In genomic region chr17:74769266-74769855, GRCh38 we compare ENCODE assay signal across 1 cellular context.
A peak's percentile ranks its signal among the peaks of the same experiment; 100 is the strongest.
TF ChIP-seq lines count a peak whose summit lies in the region.

No MANE protein-coding gene starts in this region.

TF ChIP-seq in GM23338, 12 proteins besides CTCF, POLR2A, EP300 and RAD21 (continued from another document):
- TF ChIP-seq, protein P1, sequence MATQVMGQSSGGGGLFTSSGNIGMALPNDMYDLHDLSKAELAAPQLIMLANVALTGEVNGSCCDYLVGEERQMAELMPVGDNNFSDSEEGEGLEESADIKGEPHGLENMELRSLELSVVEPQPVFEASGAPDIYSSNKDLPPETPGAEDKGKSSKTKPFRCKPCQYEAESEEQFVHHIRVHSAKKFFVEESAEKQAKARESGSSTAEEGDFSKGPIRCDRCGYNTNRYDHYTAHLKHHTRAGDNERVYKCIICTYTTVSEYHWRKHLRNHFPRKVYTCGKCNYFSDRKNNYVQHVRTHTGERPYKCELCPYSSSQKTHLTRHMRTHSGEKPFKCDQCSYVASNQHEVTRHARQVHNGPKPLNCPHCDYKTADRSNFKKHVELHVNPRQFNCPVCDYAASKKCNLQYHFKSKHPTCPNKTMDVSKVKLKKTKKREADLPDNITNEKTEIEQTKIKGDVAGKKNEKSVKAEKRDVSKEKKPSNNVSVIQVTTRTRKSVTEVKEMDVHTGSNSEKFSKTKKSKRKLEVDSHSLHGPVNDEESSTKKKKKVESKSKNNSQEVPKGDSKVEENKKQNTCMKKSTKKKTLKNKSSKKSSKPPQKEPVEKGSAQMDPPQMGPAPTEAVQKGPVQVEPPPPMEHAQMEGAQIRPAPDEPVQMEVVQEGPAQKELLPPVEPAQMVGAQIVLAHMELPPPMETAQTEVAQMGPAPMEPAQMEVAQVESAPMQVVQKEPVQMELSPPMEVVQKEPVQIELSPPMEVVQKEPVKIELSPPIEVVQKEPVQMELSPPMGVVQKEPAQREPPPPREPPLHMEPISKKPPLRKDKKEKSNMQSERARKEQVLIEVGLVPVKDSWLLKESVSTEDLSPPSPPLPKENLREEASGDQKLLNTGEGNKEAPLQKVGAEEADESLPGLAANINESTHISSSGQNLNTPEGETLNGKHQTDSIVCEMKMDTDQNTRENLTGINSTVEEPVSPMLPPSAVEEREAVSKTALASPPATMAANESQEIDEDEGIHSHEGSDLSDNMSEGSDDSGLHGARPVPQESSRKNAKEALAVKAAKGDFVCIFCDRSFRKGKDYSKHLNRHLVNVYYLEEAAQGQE (IDR thresholded peaks at IDR 0.05; ENCODE audit: unreplicated experiment): no peak
- TF ChIP-seq POLR2AphosphoS5 (IDR thresholded peaks at IDR 0.05; ENCODE audit: low read depth) (peak; percentile 44; the same call in 1 of the 2 replicates), ZNF114 (CRISPR knock-in tag; IDR thresholded peaks at IDR 0.05) (no peak), ZNF331 (CRISPR knock-in tag; IDR thresholded peaks at IDR 0.05; ENCODE audit: low read depth) (no peak), NANOG (IDR thresholded peaks at IDR 0.05; ENCODE audit: borderline replicate concordance) (no peak), JUNB (IDR thresholded peaks at IDR 0.05; ENCODE audit: unreplicated experiment) (no peak), ZNF462 (CRISPR knock-in tag; IDR thresholded peaks at IDR 0.05) (no peak)
